In the genomic region with DNA sequence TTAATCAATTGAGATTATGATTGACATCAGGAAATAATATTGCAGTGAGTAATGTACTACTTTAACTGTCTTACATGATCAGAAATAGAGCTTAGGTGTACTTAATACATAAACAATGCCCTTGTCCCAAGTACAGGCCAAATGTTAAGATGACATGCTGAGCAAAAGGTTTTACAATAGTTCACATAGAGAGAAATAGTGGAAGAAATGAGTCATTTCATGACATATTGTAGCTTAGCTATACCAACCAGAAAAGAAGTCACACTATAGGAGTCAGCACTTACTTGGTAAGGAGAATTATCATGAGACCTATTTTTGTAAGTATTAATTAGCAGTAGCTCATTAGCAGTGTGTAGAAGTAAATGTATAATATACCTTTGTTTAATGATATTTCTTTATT, we compare ENCODE assay signal across 9 cellular contexts.
A peak's percentile ranks its signal among the peaks of the same experiment; 100 is the strongest.
DNase-seq lines count a peak whose midpoint lies in the region; ATAC-seq and TF ChIP-seq lines count a peak whose summit lies in the region.
"Had no signal": no experiment of that assay in that cellular context is flagged by ENCODE, and none has a peak within 500 bp of the region (broad histone marks: within the 10 kb centered on the region; RNA-seq: fewer than 3 reads in every experiment).

No MANE protein-coding gene starts in this region.

- DNase-seq in GM13977 (ENCODE audit: low spot score) (peak; percentile 3), choroid plexus epithelial cell (ENCODE audit: low read depth) (peak; percentile 88), NCI-H1092 (lab: John Stamatoyannopoulos, UW) (no peak)
- no peak for DNase-seq in stimulated activated CD4-positive, alpha-beta T cell treated with anti-CD3 and anti-CD28 coated beads, Interleukin-12 subunit alpha, Interleukin-12 subunit beta, amount 100 ng/mL, for 4 hours
- DNase-seq in activated CD4-positive, alpha-beta memory T cell treated with anti-CD3 and anti-CD28 coated beads, Interleukin-2, amount 10 ng/mL, durations not matched to agents 7 days and 5 days, result no peak
- no peak for DNase-seq in NK-92 treated with Interleukin-12 subunit alpha and Interleukin-12 subunit beta, amount 100 ng/mL, for 24 hours (lab: John Stamatoyannopoulos, UW)
- DNase-seq: NCI-H1436 had no signal

- POLR2A ChIA-PET in activated CD4-positive, alpha-beta memory T cell treated with anti-CD3 and anti-CD28 coated beads, Interleukin-2, amount 10 ng/mL, durations not matched to agents 7 days and 5 days (lab: Charles Lee), result no interaction called here

- TF ChIP-seq CTCF in GM13977 (IDR thresholded peaks at IDR 0.05; ENCODE audit: extremely low read depth, insufficient read depth, missing control alignments) (no peak), choroid plexus epithelial cell (conservative IDR thresholded peaks at IDR 0.05; ENCODE audit: low read depth, low read length) (no peak)

- ATAC-seq in GM21576 (IDR thresholded peaks at IDR 0.05; ENCODE audit: unreplicated experiment), result peak; percentile 74
- ATAC-seq in HG03439 (IDR thresholded peaks at IDR 0.05; ENCODE audit: unreplicated experiment), result peak; percentile 71

- H3K27me3 Mint-ChIP-seq in activated CD4-positive, alpha-beta memory T cell treated with anti-CD3 and anti-CD28 coated beads, Interleukin-2, amount 10 ng/mL, durations not matched to agents 7 days and 5 days, result peaks cover 2% of the 10 kb centered on the region

- no peak overlapping the region for H3K27ac Mint-ChIP-seq in activated CD4-positive, alpha-beta memory T cell treated with anti-CD3 and anti-CD28 coated beads, Interleukin-2, amount 10 ng/mL, durations not matched to agents 7 days and 5 days

- H3K4me3 ChIP-seq in choroid plexus epithelial cell (ENCODE audit: low read depth, low read length), result no peak overlapping the region

- no peaks in the 10 kb centered on the region for H3K4me1 Mint-ChIP-seq in activated CD4-positive, alpha-beta memory T cell treated with anti-CD3 and anti-CD28 coated beads, Interleukin-2, amount 10 ng/mL, durations not matched to agents 7 days and 5 days

- no peak overlapping the region for H3K4me3 Mint-ChIP-seq in activated CD4-positive, alpha-beta memory T cell treated with anti-CD3 and anti-CD28 coated beads, Interleukin-2, amount 10 ng/mL, durations not matched to agents 7 days and 5 days

- CTCF ChIA-PET in activated CD4-positive, alpha-beta memory T cell treated with anti-CD3 and anti-CD28 coated beads, Interleukin-2, amount 10 ng/mL, durations not matched to agents 7 days and 5 days (lab: Charles Lee), result no interaction called here

- no peaks in the 10 kb centered on the region for H3K36me3 Mint-ChIP-seq in activated CD4-positive, alpha-beta memory T cell treated with anti-CD3 and anti-CD28 coated beads, Interleukin-2, amount 10 ng/mL, durations not matched to agents 7 days and 5 days (ENCODE audit: low read depth)

- in situ Hi-C loops in GM13977 (cut with MboI; ENCODE audit: low pct_unique_long_range_greater_than_20kb, low sequenced_read_pairs, unreplicated experiment), result no loop called here

- H3K9me3 Mint-ChIP-seq in activated CD4-positive, alpha-beta memory T cell treated with anti-CD3 and anti-CD28 coated beads, Interleukin-2, amount 10 ng/mL, durations not matched to agents 7 days and 5 days, result no peaks in the 10 kb centered on the region

Comparison
In these comparisons a context has a peak if more than half of its experiments do, and no peak if none do; other contexts are left out.
1. DNase-seq: peak in GM13977 (single experiment) and choroid plexus epithelial cell (single experiment); none in stimulated activated CD4-positive, alpha-beta T cell treated with anti-CD3 and anti-CD28 coated beads, Interleukin-12 subunit alpha, Interleukin-12 subunit beta, amount 100 ng/mL, for 4 hours (single experiment), activated CD4-positive, alpha-beta memory T cell treated with anti-CD3 and anti-CD28 coated beads, Interleukin-2, amount 10 ng/mL, durations not matched to agents 7 days and 5 days (single experiment), NCI-H1092 (single experiment) and NK-92 treated with Interleukin-12 subunit alpha and Interleukin-12 subunit beta, amount 100 ng/mL, for 24 hours (single experiment).